8 cellular contexts compared by ENCODE assay signal in genomic region chr17:49575524-49576120, GRCh38. TPM values are rescaled to one million over a fixed set of nuclear protein-coding genes. Genes with fewer than 3 reads are reported as not detected.
A peak's percentile ranks its signal among the peaks of the same experiment; 100 is the strongest.
DNase-seq lines count a peak whose midpoint lies in the region; TF ChIP-seq lines count a peak whose summit lies in the region.

Gene NXPH3, plus strand, starts transcription at chr17:49575871. Its CDS starts 349 bp downstream, at chr17:49576220.

- H3K4me3 ChIP-seq in esophagus squamous epithelium (peak within 1 kb of the TSS; percentile 45 to 78 (median 60)), suprapubic skin (peak within 1 kb of the TSS; percentile 71)

- H3K9me3 ChIP-seq in esophagus squamous epithelium (no peaks in the 10 kb centered on the region), suprapubic skin (no peaks in the 10 kb centered on the region)

- H3K4me3 Mint-ChIP-seq in nephron progenitor cell: peak within 1 kb of the TSS; percentile 85

- H3K4me1 Mint-ChIP-seq in nephron progenitor cell: peaks cover 21% of the 10 kb centered on the region

- H3K4me1 ChIP-seq in esophagus squamous epithelium: peaks cover 25 to 59% (median 28%) of the 10 kb centered on the region in 3 donors
- peaks cover 38% of the 10 kb centered on the region for H3K4me1 ChIP-seq in suprapubic skin

- no peak within 1 kb of the TSS for H3K27ac Mint-ChIP-seq in nephron progenitor cell

- H3K27me3 ChIP-seq in esophagus squamous epithelium (peaks cover 0 to 46% (median 0%) of the 10 kb centered on the region in 4 donors), suprapubic skin (peaks cover 2% of the 10 kb centered on the region)

- H3K27ac ChIP-seq in esophagus squamous epithelium (peak within 1 kb of the TSS; percentile 64 to 90 (median 80)), suprapubic skin (peak within 1 kb of the TSS; percentile 25)

- H3K36me3 ChIP-seq in esophagus squamous epithelium (no peaks in the 10 kb centered on the region), suprapubic skin (no peaks in the 10 kb centered on the region)

- DNase-seq in NCI-H82 (lab: John Stamatoyannopoulos, UW): peak; percentile 76
- DNase-seq in NCI-H82 treated with DMSO at 0.1 percent for 48 hours (lab: John Stamatoyannopoulos, UW; ENCODE audit: unreplicated experiment): no peak
- DNase-seq in NCI-H526 treated with DMSO at 0.1 percent for 48 hours (lab: John Stamatoyannopoulos, UW): peak; percentile 62
- DNase-seq in activated T-cell treated with anti-CD3 and anti-CD28 coated beads for 48 hours (ENCODE audit: low read depth): peak; percentile 80
- no peak for DNase-seq in esophagus squamous epithelium (lab: John Stamatoyannopoulos, UW)
- peak; percentile 82 for DNase-seq in nephron progenitor cell
- DNase-seq in suprapubic skin (ENCODE audit: low spot score in 2 of 2): no peak
- DNase-seq in KG1 (lab: John Stamatoyannopoulos, UW): no peak

- peak in 4 of 6 experiments; percentile 79 to 89 (median 86) for TF ChIP-seq CTCF in esophagus squamous epithelium (IDR thresholded peaks at IDR 0.05)
- no peak for TF ChIP-seq CTCF in nephron progenitor cell (IDR thresholded peaks at IDR 0.05)
- peak; percentile 53 to 66 for TF ChIP-seq CTCF in suprapubic skin (IDR thresholded peaks at IDR 0.05)

- H3K27me3 Mint-ChIP-seq in nephron progenitor cell (ENCODE audit: low read depth, poor library complexity): peaks cover 54% of the 10 kb centered on the region

- TF ChIP-seq EP300 in suprapubic skin (IDR thresholded peaks at IDR 0.05): no peak

- TF ChIP-seq POLR2A in esophagus squamous epithelium (IDR thresholded peaks at IDR 0.05) (peak in 1 of 4 donors; percentile 21), suprapubic skin (IDR thresholded peaks at IDR 0.05) (no peak)

- no peaks in the 10 kb centered on the region for H3K36me3 Mint-ChIP-seq in nephron progenitor cell (ENCODE audit: low read depth)

- intact Hi-C loops in esophagus squamous epithelium (cut with DNase I): loop anchor here (10.0 kb wide), 2 partner anchors 199 to 419 kb away; partner anchors contain the start of gene DLX3

- H3K9me3 Mint-ChIP-seq in nephron progenitor cell: no peaks in the 10 kb centered on the region

- 1% methylated on average over 16 of the region's 78 CpGs; no CpG with 5 or more reads in 1 of the 2 donors for WGBS in esophagus squamous epithelium, 2 donors
- WGBS in suprapubic skin: 5% methylated on average over 10 of the region's 78 CpGs

RNA-seq across cellular contexts. Expression of gene NXPH3, which starts in this region (rescaled TPM):
- 1 to 10 TPM in 2 of 4 donors, under 1 TPM in 2; 0.53 to 3.8 (median 1.5) TPM for total RNA-seq in esophagus squamous epithelium
- 1 to 10 TPM; 1.3 to 5.0 (median 1.5) TPM for total RNA-seq in suprapubic skin

Comparison
In these comparisons a context has a peak if more than half of its experiments do, and no peak if none do; other contexts are left out.
1. DNase-seq: peak in NCI-H82 (single experiment), NCI-H526 treated with DMSO at 0.1 percent for 48 hours (single experiment), activated T-cell treated with anti-CD3 and anti-CD28 coated beads for 48 hours (single experiment) and nephron progenitor cell (single experiment); none in NCI-H82 treated with DMSO at 0.1 percent for 48 hours (single experiment), esophagus squamous epithelium (single experiment), suprapubic skin (0 of 2) and KG1 (single experiment).